Comparison of ENCODE assay signal across 1 cellular context in genomic region chr2:66173635-66174034, GRCh38.
TF ChIP-seq lines count a peak whose summit lies in the region.

No MANE protein-coding gene starts in this region.

TF ChIP-seq in SK-N-SH treated with all-trans-retinoic acid at 6 μM for 48 hours, 23 proteins besides CTCF, POLR2A, EP300 and RAD21 (continued from another document):
- TF ChIP-seq TOX (CRISPR knock-in tag; IDR thresholded peaks at IDR 0.05; ENCODE audit: borderline replicate concordance) (no peak), ZNF70 (CRISPR knock-in tag; IDR thresholded peaks at IDR 0.05) (no peak)
TF ChIP-seq in SK-N-SH treated with all-trans-retinoic acid at 6 μM for 48 hours: peak in this region for 0.
